Comparison of ENCODE assay signal across 1 cellular context in the genomic region with DNA sequence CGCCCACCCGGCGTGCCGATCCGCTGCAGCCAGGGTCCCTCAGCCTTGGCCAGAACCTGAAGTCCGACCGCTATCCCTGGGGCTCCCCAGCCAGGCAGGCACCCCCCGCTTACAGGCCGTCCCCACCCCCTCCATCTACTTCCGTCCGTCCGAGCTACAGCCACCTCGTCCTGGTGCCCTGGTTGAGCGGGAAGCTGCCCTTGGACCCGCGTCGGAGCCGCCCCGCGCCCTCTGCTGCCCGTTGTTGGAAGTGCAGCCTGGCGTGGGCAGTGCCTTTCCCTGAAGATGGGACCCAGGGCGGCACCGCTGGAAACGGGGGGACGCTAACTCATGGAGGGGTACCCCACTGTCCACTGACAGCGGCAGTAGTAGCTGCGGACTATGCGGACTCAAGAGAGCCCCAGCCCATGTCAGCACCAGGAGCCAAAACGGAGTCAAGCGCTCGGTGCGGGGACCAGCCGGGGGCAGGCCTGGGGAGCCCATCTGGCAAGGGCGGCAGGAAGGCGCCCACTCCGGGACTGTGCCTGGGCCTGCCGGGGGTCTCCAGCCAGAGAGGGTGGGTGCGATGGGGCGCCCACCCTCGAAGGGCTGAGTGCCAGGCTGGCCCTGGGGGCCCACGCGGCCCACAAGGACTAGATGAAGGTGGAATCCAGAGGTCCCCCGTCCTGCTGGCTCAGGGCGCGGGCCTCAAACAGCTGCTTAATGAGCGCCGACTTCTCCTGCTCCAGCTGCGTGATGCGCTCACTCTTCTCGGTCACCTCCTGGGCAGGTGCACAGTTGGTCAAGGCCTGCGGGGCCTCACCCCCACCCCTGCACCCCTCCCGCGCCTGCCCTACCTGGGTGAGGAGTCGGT.
A peak's percentile ranks its signal among the peaks of the same experiment; 100 is the strongest.
TF ChIP-seq lines count a peak whose summit lies in the region.

No MANE protein-coding gene starts in this region.

TF ChIP-seq in HepG2, 621 proteins besides CTCF, POLR2A, EP300 and RAD21 (continued from another document and continues in another):
- TF ChIP-seq, protein P1, sequence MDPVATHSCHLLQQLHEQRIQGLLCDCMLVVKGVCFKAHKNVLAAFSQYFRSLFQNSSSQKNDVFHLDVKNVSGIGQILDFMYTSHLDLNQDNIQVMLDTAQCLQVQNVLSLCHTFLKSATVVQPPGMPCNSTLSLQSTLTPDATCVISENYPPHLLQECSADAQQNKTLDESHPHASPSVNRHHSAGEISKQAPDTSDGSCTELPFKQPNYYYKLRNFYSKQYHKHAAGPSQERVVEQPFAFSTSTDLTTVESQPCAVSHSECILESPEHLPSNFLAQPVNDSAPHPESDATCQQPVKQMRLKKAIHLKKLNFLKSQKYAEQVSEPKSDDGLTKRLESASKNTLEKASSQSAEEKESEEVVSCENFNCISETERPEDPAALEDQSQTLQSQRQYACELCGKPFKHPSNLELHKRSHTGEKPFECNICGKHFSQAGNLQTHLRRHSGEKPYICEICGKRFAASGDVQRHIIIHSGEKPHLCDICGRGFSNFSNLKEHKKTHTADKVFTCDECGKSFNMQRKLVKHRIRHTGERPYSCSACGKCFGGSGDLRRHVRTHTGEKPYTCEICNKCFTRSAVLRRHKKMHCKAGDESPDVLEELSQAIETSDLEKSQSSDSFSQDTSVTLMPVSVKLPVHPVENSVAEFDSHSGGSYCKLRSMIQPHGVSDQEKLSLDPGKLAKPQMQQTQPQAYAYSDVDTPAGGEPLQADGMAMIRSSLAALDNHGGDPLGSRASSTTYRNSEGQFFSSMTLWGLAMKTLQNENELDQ (CRISPR knock-in tag; IDR thresholded peaks at IDR 0.05; ENCODE audit: borderline replicate concordance), result no peak
- TF ChIP-seq ARNT (IDR thresholded peaks at IDR 0.05) (no peak), ZFP36L2 (CRISPR knock-in tag; IDR thresholded peaks at IDR 0.05) (no peak), JUNB (CRISPR knock-in tag; IDR thresholded peaks at IDR 0.05; ENCODE audit: borderline replicate concordance) (no peak), ZNF143 (CRISPR knock-in tag; IDR thresholded peaks at IDR 0.05) (no peak), ZNF792 (CRISPR knock-in tag; IDR thresholded peaks at IDR 0.05) (peak; percentile 77; the same call in 1 of the 2 replicates), MAFK (conservative IDR thresholded peaks at IDR 0.05 in 1 of 2, IDR thresholded peaks at IDR 0.05 in 1 of 2; ENCODE audit: low read length in 2 of 2) (no peak), GATAD1 (CRISPR knock-in tag; IDR thresholded peaks at IDR 0.05) (0 out of 2 replicates have a peak, but pooled peaks have one; percentile 22), PTBP1 (IDR thresholded peaks at IDR 0.05; ENCODE audit: low read depth, low read length, poor library complexity, severe bottlenecking) (no peak), ZNF746 (CRISPR knock-in tag; IDR thresholded peaks at IDR 0.05) (no peak), ZNF780A (CRISPR knock-in tag; IDR thresholded peaks at IDR 0.05) (no peak), ZNF891 (CRISPR knock-in tag; IDR thresholded peaks at IDR 0.05) (peak; percentile 60; the same call in 1 of the 2 replicates), ZNF235 (CRISPR knock-in tag; IDR thresholded peaks at IDR 0.05; ENCODE audit: borderline replicate concordance) (no peak), RARA (CRISPR knock-in tag; IDR thresholded peaks at IDR 0.05) (no peak), MBD4 (IDR thresholded peaks at IDR 0.05; ENCODE audit: borderline replicate concordance, low read length) (no peak), ZNF530 (CRISPR knock-in tag; IDR thresholded peaks at IDR 0.05; ENCODE audit: low read depth) (no peak), RFXAP (CRISPR knock-in tag; IDR thresholded peaks at IDR 0.05; ENCODE audit: borderline replicate concordance) (no peak), CENPX (CRISPR knock-in tag; IDR thresholded peaks at IDR 0.05) (no peak), CHCHD3 (CRISPR knock-in tag; IDR thresholded peaks at IDR 0.05) (no peak; the same call in 1 of the 2 replicates), SP2 (CRISPR knock-in tag; IDR thresholded peaks at IDR 0.05) (no peak), ZNF883 (CRISPR knock-in tag; IDR thresholded peaks at IDR 0.05; ENCODE audit: not compliant biosample characterization) (no peak), KLF13 (CRISPR knock-in tag; IDR thresholded peaks at IDR 0.05) (no peak), NFKB2 (CRISPR knock-in tag; IDR thresholded peaks at IDR 0.05; ENCODE audit: borderline replicate concordance) (peak; percentile 32; the same call in 1 of the 2 replicates), HOXA5 (CRISPR knock-in tag; IDR thresholded peaks at IDR 0.05) (no peak), BRD4 (CRISPR knock-in tag; IDR thresholded peaks at IDR 0.05) (no peak), MXI1 (IDR thresholded peaks at IDR 0.05; ENCODE audit: borderline replicate concordance, low read depth, low read length) (peak; percentile 34; the same call in 1 of the 3 replicates), ZNF556 (CRISPR knock-in tag; IDR thresholded peaks at IDR 0.05; ENCODE audit: borderline replicate concordance) (peak; percentile 48; the same call in 1 of the 2 replicates), ZNF337 (CRISPR knock-in tag; IDR thresholded peaks at IDR 0.05; ENCODE audit: borderline replicate concordance, low read depth) (no peak), ZNF260 (CRISPR knock-in tag; IDR thresholded peaks at IDR 0.05; ENCODE audit: borderline replicate concordance, low read depth) (no peak), ZNF615 (CRISPR knock-in tag; IDR thresholded peaks at IDR 0.05; ENCODE audit: borderline replicate concordance) (no peak), SRSF1 (optimal IDR thresholded peaks at IDR 0.05; ENCODE audit: low read depth, low read length) (no peak)
- TF ChIP-seq, protein P2, sequence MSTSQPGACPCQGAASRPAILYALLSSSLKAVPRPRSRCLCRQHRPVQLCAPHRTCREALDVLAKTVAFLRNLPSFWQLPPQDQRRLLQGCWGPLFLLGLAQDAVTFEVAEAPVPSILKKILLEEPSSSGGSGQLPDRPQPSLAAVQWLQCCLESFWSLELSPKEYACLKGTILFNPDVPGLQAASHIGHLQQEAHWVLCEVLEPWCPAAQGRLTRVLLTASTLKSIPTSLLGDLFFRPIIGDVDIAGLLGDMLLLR (CRISPR knock-in tag; IDR thresholded peaks at IDR 0.05), result no peak
- TF ChIP-seq, protein P3, sequence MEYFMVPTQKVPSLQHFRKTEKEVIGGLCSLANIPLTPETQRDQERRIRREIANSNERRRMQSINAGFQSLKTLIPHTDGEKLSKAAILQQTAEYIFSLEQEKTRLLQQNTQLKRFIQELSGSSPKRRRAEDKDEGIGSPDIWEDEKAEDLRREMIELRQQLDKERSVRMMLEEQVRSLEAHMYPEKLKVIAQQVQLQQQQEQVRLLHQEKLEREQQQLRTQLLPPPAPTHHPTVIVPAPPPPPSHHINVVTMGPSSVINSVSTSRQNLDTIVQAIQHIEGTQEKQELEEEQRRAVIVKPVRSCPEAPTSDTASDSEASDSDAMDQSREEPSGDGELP (IDR thresholded peaks at IDR 0.05; ENCODE audit: borderline replicate concordance, low read depth), result no peak
- TF ChIP-seq, protein P4, sequence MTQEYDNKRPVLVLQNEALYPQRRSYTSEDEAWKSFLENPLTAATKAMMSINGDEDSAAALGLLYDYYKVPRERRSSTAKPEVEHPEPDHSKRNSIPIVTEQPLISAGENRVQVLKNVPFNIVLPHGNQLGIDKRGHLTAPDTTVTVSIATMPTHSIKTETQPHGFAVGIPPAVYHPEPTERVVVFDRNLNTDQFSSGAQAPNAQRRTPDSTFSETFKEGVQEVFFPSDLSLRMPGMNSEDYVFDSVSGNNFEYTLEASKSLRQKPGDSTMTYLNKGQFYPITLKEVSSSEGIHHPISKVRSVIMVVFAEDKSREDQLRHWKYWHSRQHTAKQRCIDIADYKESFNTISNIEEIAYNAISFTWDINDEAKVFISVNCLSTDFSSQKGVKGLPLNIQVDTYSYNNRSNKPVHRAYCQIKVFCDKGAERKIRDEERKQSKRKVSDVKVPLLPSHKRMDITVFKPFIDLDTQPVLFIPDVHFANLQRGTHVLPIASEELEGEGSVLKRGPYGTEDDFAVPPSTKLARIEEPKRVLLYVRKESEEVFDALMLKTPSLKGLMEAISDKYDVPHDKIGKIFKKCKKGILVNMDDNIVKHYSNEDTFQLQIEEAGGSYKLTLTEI (CRISPR knock-in tag; conservative IDR thresholded peaks at IDR 0.05), result no peak
- TF ChIP-seq, protein P5, sequence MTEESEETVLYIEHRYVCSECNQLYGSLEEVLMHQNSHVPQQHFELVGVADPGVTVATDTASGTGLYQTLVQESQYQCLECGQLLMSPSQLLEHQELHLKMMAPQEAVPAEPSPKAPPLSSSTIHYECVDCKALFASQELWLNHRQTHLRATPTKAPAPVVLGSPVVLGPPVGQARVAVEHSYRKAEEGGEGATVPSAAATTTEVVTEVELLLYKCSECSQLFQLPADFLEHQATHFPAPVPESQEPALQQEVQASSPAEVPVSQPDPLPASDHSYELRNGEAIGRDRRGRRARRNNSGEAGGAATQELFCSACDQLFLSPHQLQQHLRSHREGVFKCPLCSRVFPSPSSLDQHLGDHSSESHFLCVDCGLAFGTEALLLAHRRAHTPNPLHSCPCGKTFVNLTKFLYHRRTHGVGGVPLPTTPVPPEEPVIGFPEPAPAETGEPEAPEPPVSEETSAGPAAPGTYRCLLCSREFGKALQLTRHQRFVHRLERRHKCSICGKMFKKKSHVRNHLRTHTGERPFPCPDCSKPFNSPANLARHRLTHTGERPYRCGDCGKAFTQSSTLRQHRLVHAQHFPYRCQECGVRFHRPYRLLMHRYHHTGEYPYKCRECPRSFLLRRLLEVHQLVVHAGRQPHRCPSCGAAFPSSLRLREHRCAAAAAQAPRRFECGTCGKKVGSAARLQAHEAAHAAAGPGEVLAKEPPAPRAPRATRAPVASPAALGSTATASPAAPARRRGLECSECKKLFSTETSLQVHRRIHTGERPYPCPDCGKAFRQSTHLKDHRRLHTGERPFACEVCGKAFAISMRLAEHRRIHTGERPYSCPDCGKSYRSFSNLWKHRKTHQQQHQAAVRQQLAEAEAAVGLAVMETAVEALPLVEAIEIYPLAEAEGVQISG (CRISPR knock-in tag; IDR thresholded peaks at IDR 0.05), result peak; percentile 52
- TF ChIP-seq, protein P6, sequence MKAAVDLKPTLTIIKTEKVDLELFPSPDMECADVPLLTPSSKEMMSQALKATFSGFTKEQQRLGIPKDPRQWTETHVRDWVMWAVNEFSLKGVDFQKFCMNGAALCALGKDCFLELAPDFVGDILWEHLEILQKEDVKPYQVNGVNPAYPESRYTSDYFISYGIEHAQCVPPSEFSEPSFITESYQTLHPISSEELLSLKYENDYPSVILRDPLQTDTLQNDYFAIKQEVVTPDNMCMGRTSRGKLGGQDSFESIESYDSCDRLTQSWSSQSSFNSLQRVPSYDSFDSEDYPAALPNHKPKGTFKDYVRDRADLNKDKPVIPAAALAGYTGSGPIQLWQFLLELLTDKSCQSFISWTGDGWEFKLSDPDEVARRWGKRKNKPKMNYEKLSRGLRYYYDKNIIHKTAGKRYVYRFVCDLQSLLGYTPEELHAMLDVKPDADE (CRISPR knock-in tag; IDR thresholded peaks at IDR 0.05), result no peak
- TF ChIP-seq, protein P7, sequence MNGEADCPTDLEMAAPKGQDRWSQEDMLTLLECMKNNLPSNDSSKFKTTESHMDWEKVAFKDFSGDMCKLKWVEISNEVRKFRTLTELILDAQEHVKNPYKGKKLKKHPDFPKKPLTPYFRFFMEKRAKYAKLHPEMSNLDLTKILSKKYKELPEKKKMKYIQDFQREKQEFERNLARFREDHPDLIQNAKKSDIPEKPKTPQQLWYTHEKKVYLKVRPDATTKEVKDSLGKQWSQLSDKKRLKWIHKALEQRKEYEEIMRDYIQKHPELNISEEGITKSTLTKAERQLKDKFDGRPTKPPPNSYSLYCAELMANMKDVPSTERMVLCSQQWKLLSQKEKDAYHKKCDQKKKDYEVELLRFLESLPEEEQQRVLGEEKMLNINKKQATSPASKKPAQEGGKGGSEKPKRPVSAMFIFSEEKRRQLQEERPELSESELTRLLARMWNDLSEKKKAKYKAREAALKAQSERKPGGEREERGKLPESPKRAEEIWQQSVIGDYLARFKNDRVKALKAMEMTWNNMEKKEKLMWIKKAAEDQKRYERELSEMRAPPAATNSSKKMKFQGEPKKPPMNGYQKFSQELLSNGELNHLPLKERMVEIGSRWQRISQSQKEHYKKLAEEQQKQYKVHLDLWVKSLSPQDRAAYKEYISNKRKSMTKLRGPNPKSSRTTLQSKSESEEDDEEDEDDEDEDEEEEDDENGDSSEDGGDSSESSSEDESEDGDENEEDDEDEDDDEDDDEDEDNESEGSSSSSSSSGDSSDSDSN (CRISPR knock-in tag; IDR thresholded peaks at IDR 0.05), result peak; percentile 68
- TF ChIP-seq, protein P8, sequence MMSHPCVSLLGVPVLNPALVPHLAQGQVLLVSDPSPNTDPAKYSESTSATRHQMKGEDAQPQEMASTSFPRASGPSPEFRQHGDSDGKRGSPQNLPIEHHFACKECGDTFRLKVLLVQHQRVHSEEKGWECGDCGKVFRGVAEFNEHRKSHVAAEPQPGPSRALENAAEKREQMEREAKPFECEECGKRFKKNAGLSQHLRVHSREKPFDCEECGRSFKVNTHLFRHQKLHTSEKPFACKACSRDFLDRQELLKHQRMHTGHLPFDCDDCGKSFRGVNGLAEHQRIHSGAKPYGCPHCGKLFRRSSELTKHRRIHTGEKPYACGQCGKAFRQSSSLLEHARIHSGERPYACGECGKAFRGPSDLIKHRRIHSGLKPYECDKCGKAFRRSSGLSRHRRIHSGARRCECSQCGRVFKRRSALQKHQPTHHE (CRISPR knock-in tag; IDR thresholded peaks at IDR 0.05; ENCODE audit: borderline replicate concordance), result no peak
- TF ChIP-seq, protein P9, sequence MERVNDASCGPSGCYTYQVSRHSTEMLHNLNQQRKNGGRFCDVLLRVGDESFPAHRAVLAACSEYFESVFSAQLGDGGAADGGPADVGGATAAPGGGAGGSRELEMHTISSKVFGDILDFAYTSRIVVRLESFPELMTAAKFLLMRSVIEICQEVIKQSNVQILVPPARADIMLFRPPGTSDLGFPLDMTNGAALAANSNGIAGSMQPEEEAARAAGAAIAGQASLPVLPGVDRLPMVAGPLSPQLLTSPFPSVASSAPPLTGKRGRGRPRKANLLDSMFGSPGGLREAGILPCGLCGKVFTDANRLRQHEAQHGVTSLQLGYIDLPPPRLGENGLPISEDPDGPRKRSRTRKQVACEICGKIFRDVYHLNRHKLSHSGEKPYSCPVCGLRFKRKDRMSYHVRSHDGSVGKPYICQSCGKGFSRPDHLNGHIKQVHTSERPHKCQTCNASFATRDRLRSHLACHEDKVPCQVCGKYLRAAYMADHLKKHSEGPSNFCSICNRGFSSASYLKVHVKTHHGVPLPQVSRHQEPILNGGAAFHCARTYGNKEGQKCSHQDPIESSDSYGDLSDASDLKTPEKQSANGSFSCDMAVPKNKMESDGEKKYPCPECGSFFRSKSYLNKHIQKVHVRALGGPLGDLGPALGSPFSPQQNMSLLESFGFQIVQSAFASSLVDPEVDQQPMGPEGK (CRISPR knock-in tag; IDR thresholded peaks at IDR 0.05), result peak; percentile 27
- TF ChIP-seq, protein P10, sequence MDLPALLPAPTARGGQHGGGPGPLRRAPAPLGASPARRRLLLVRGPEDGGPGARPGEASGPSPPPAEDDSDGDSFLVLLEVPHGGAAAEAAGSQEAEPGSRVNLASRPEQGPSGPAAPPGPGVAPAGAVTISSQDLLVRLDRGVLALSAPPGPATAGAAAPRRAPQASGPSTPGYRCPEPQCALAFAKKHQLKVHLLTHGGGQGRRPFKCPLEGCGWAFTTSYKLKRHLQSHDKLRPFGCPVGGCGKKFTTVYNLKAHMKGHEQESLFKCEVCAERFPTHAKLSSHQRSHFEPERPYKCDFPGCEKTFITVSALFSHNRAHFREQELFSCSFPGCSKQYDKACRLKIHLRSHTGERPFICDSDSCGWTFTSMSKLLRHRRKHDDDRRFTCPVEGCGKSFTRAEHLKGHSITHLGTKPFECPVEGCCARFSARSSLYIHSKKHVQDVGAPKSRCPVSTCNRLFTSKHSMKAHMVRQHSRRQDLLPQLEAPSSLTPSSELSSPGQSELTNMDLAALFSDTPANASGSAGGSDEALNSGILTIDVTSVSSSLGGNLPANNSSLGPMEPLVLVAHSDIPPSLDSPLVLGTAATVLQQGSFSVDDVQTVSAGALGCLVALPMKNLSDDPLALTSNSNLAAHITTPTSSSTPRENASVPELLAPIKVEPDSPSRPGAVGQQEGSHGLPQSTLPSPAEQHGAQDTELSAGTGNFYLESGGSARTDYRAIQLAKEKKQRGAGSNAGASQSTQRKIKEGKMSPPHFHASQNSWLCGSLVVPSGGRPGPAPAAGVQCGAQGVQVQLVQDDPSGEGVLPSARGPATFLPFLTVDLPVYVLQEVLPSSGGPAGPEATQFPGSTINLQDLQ (CRISPR knock-in tag; IDR thresholded peaks at IDR 0.05), result no peak
